In genomic region chr20:63574156-63574828, GRCh38 we compare ENCODE assay signal across 8 cellular contexts. TPM values are rescaled to one million over a fixed set of nuclear protein-coding genes. Genes with fewer than 3 reads are reported as not detected.
A peak's percentile ranks its signal among the peaks of the same experiment; 100 is the strongest.
DNase-seq lines count a peak whose midpoint lies in the region; ATAC-seq and TF ChIP-seq lines count a peak whose summit lies in the region.

Gene HELZ2, minus strand, starts transcription at chr20:63574239. Its CDS starts 1,854 bp downstream, at chr20:63572385.

- H3K36me3 ChIP-seq in ES-I3 (ENCODE audit: insufficient read depth, low read length) (no peaks in the 10 kb centered on the region), PC-3 (ENCODE audit: low read depth, low read length) (no peaks in the 10 kb centered on the region), tibial artery (peaks cover 0 to 5% (median 0%) of the 10 kb centered on the region in 3 donors)

- H3K4me2 ChIP-seq in PC-3 (ENCODE audit: low read length): peak within 1 kb of the TSS; percentile 93

- POLR2A ChIA-PET in PC-3 (lab: Charles Lee; ENCODE audit: unreplicated experiment): interaction anchor here (0.6 to 1.5 kb wide), 12 partner anchors 9 to 984 kb away, joined by 3 to 21 read pairs (median 8); partner anchors contain the start of genes LKAAEAR1 and RTEL1

- H3K27ac Mint-ChIP-seq in activated T-helper 1 cell treated with anti-CD3 and anti-CD28 coated beads, Interleukin-12 subunit alpha, Interleukin-12 subunit beta, Interleukin-2, Interleukin-4 antibody, amounts not matched to agents 30 ng/mL and 10 ng/mL and 1 ng/mL, durations not matched to agents 14 hours and 24 hours and 36 hours: peak within 1 kb of the TSS; percentile 52
- H3K27ac Mint-ChIP-seq in nephron progenitor cell: no peak within 1 kb of the TSS

- H3K27ac ChIP-seq in PC-3 (ENCODE audit: low read length) (no peak within 1 kb of the TSS), tibial artery (peak within 1 kb of the TSS; percentile 64 to 80)

- no peaks in the 10 kb centered on the region for H3K4me1 ChIP-seq in ES-I3 (ENCODE audit: insufficient read depth, low read length)
- peaks cover 18% of the 10 kb centered on the region for H3K4me1 ChIP-seq in PC-3 (ENCODE audit: insufficient read depth, low read length)
- H3K4me1 ChIP-seq in tibial artery: peaks cover 0 to 18% (median 15%) of the 10 kb centered on the region in 4 donors

- H3K9ac ChIP-seq in ES-I3 (ENCODE audit: low read depth, low read length) (peak within 1 kb of the TSS; percentile 42), PC-3 (ENCODE audit: low read length) (peak within 1 kb of the TSS; percentile 68)

- CTCF ChIA-PET in PC-3 (lab: Charles Lee): interaction anchor here (1.6 kb wide), 1 partner anchor 36 kb away, joined by 6 read pairs; no protein-coding TSS in a partner anchor

- no peaks in the 10 kb centered on the region for H4K20me1 ChIP-seq in PC-3 (ENCODE audit: low read length)

- H3F3A ChIP-seq in PC-3 (ENCODE audit: low read length, unreplicated experiment): no peaks in the 10 kb centered on the region

- peak within 1 kb of the TSS; percentile 77 for H3K4me3 ChIP-seq in PC-3 (ENCODE audit: low read length)
- H3K4me3 ChIP-seq in fibroblast of the aortic adventitia (ENCODE audit: low read depth, low read length): peak within 1 kb of the TSS; percentile 88
- H3K4me3 ChIP-seq in tibial artery: peak within 1 kb of the TSS; percentile 64 to 98

- TSS peak; percentile 90 for BruUV-seq in PC-3 (replicated peaks; lab: Mats Ljungman, UMichigan)

- no peaks in the 10 kb centered on the region for H3K9me3 Mint-ChIP-seq in activated T-helper 1 cell treated with anti-CD3 and anti-CD28 coated beads, Interleukin-12 subunit alpha, Interleukin-12 subunit beta, Interleukin-2, Interleukin-4 antibody, amounts not matched to agents 30 ng/mL and 10 ng/mL and 1 ng/mL, durations not matched to agents 14 hours and 24 hours and 36 hours
- H3K9me3 Mint-ChIP-seq in nephron progenitor cell: no peaks in the 10 kb centered on the region

- H3K79me2 ChIP-seq in PC-3 (ENCODE audit: low read length): peaks cover 12% of the 10 kb centered on the region

- TF ChIP-seq CTCF in PC-3 (conservative IDR thresholded peaks at IDR 0.05; ENCODE audit: low read depth, low read length) (no peak), fibroblast of the aortic adventitia (IDR thresholded peaks at IDR 0.05; ENCODE audit: insufficient read depth, low read length) (no peak), nephron progenitor cell (IDR thresholded peaks at IDR 0.05) (no peak), tibial artery (IDR thresholded peaks at IDR 0.05) (no peak)

- peak within 1 kb of the TSS; percentile 86 for H3K4me3 Mint-ChIP-seq in activated T-helper 1 cell treated with anti-CD3 and anti-CD28 coated beads, Interleukin-12 subunit alpha, Interleukin-12 subunit beta, Interleukin-2, Interleukin-4 antibody, amounts not matched to agents 30 ng/mL and 10 ng/mL and 1 ng/mL, durations not matched to agents 14 hours and 24 hours and 36 hours
- H3K4me3 Mint-ChIP-seq in nephron progenitor cell: peak within 1 kb of the TSS; percentile 86

- H3K27me3 Mint-ChIP-seq in activated T-helper 1 cell treated with anti-CD3 and anti-CD28 coated beads, Interleukin-12 subunit alpha, Interleukin-12 subunit beta, Interleukin-2, Interleukin-4 antibody, amounts not matched to agents 30 ng/mL and 10 ng/mL and 1 ng/mL, durations not matched to agents 14 hours and 24 hours and 36 hours (ENCODE audit: insufficient read depth): peaks cover 12% of the 10 kb centered on the region
- peaks cover 11% of the 10 kb centered on the region for H3K27me3 Mint-ChIP-seq in nephron progenitor cell (ENCODE audit: low read depth, poor library complexity)

- H3K4me1 Mint-ChIP-seq in activated T-helper 1 cell treated with anti-CD3 and anti-CD28 coated beads, Interleukin-12 subunit alpha, Interleukin-12 subunit beta, Interleukin-2, Interleukin-4 antibody, amounts not matched to agents 30 ng/mL and 10 ng/mL and 1 ng/mL, durations not matched to agents 14 hours and 24 hours and 36 hours (ENCODE audit: low read depth): no peaks in the 10 kb centered on the region
- peaks cover 9% of the 10 kb centered on the region for H3K4me1 Mint-ChIP-seq in nephron progenitor cell

- H3K9me3 ChIP-seq in ES-I3 (ENCODE audit: control insufficient read depth, insufficient read depth, low read length) (no peaks in the 10 kb centered on the region), PC-3 (ENCODE audit: low read length) (no peaks in the 10 kb centered on the region), tibial artery (no peaks in the 10 kb centered on the region)

- peak; percentile 58 for DNase-seq in PC-3
- peak; percentile 62 for DNase-seq in activated T-helper 1 cell treated with anti-CD3 and anti-CD28 coated beads, Interleukin-12 subunit alpha, Interleukin-12 subunit beta, Interleukin-2, Interleukin-4 antibody, amounts not matched to agents 30 ng/mL and 10 ng/mL and 1 ng/mL, durations not matched to agents 14 hours and 24 hours and 36 hours (ENCODE audit: low spot score)
- peak; percentile 48 for DNase-seq in fibroblast of the aortic adventitia (ENCODE audit: low read depth)
- DNase-seq in nephron progenitor cell: peak; percentile 70
- peak; percentile 68 to 84 for DNase-seq in tibial artery
- DNase-seq in GF-D8 (lab: John Stamatoyannopoulos, UW): no peak

- H2AFZ ChIP-seq in PC-3 (ENCODE audit: low read length): peak within 1 kb of the TSS; percentile 86

- peak; percentile 65 for ATAC-seq in HG03354 (IDR thresholded peaks at IDR 0.05; ENCODE audit: poor library complexity, severe bottlenecking, unreplicated experiment)
- peak; percentile 85 for ATAC-seq in PC-3

- no peaks in the 10 kb centered on the region for H3K36me3 Mint-ChIP-seq in activated T-helper 1 cell treated with anti-CD3 and anti-CD28 coated beads, Interleukin-12 subunit alpha, Interleukin-12 subunit beta, Interleukin-2, Interleukin-4 antibody, amounts not matched to agents 30 ng/mL and 10 ng/mL and 1 ng/mL, durations not matched to agents 14 hours and 24 hours and 36 hours (ENCODE audit: low read depth)
- H3K36me3 Mint-ChIP-seq in nephron progenitor cell (ENCODE audit: low read depth): no peaks in the 10 kb centered on the region

- H3K9me2 ChIP-seq in PC-3 (replicated peaks; ENCODE audit: low read length): no peaks in the 10 kb centered on the region

- intact Hi-C loops in PC-3 (cut with micrococcal nuclease): loop anchor here (2.0 kb wide), 1 partner anchor 35 kb away; no protein-coding TSS in a partner anchor
- intact Hi-C loops in activated T-helper 1 cell treated with anti-CD3 and anti-CD28 coated beads, Interleukin-12 subunit alpha, Interleukin-12 subunit beta, Interleukin-2, Interleukin-4 antibody, amounts not matched to agents 30 ng/mL and 10 ng/mL and 1 ng/mL, durations not matched to agents 14 hours and 24 hours and 36 hours (cut with micrococcal nuclease): no loop called here
- intact Hi-C loops in tibial artery (cut with DNase I; ENCODE audit: low total_unique reads): no loop called here

- H3K27me3 ChIP-seq in PC-3 (ENCODE audit: low read length) (no peaks in the 10 kb centered on the region), tibial artery (peaks cover 0 to 20% of the 10 kb centered on the region in 2 donors)

RNA-seq across cellular contexts. Expression of gene HELZ2, which starts in this region (rescaled TPM):
- total RNA-seq in PC-3 (2014; rRNA removed) (33.4 and 77.2 TPM in 2 replicates), fibroblast of the aortic adventitia (ENCODE audit: low replicate concordance) (20.9 and 27.0 TPM in 2 replicates)
- total RNA-seq in activated T-helper 1 cell treated with anti-CD3 and anti-CD28 coated beads, Interleukin-12 subunit alpha, Interleukin-12 subunit beta, Interleukin-2, Interleukin-4 antibody, amounts not matched to agents 30 ng/mL and 10 ng/mL and 1 ng/mL, durations not matched to agents 14 hours and 24 hours and 36 hours: 17.9 and 18.9 TPM in 2 replicates
